Comparison of ENCODE assay signal across 1 cellular context in the genomic region with DNA sequence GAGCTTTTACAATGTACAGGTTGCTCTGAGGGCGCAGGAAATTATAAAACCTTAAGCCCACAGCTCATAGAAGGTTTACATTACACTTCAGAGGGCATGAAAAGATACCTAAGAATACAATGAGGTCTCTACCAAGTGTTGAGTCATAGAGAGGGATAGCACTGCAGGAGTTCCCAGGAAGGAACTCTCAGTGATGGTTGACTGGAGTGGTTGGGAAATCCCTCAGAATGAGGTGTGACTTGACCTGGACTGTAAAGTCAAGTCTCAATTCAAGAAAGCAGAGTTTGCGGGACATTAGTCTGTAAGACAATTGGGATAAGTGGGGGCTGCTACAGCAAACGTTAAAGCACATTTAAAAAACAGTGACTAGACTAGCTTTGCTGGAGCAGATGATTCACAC.
TF ChIP-seq lines count a peak whose summit lies in the region.

No MANE protein-coding gene starts in this region.

TF ChIP-seq in SK-N-SH, 30 proteins besides CTCF, POLR2A, EP300 and RAD21 (continued from another document):
- TF ChIP-seq, protein P1, sequence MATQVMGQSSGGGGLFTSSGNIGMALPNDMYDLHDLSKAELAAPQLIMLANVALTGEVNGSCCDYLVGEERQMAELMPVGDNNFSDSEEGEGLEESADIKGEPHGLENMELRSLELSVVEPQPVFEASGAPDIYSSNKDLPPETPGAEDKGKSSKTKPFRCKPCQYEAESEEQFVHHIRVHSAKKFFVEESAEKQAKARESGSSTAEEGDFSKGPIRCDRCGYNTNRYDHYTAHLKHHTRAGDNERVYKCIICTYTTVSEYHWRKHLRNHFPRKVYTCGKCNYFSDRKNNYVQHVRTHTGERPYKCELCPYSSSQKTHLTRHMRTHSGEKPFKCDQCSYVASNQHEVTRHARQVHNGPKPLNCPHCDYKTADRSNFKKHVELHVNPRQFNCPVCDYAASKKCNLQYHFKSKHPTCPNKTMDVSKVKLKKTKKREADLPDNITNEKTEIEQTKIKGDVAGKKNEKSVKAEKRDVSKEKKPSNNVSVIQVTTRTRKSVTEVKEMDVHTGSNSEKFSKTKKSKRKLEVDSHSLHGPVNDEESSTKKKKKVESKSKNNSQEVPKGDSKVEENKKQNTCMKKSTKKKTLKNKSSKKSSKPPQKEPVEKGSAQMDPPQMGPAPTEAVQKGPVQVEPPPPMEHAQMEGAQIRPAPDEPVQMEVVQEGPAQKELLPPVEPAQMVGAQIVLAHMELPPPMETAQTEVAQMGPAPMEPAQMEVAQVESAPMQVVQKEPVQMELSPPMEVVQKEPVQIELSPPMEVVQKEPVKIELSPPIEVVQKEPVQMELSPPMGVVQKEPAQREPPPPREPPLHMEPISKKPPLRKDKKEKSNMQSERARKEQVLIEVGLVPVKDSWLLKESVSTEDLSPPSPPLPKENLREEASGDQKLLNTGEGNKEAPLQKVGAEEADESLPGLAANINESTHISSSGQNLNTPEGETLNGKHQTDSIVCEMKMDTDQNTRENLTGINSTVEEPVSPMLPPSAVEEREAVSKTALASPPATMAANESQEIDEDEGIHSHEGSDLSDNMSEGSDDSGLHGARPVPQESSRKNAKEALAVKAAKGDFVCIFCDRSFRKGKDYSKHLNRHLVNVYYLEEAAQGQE (IDR thresholded peaks at IDR 0.05; ENCODE audit: low read depth, low read length), result no peak
- no peak for TF ChIP-seq FOSL2 (IDR thresholded peaks at IDR 0.05; ENCODE audit: borderline replicate concordance, low read depth)
- no peak for TF ChIP-seq RXRA (IDR thresholded peaks at IDR 0.05; ENCODE audit: borderline replicate concordance, low read depth)
- no peak for TF ChIP-seq JUND (IDR thresholded peaks at IDR 0.05)
- TF ChIP-seq TEAD4 (IDR thresholded peaks at IDR 0.05; ENCODE audit: borderline replicate concordance, insufficient read depth), result no peak
- TF ChIP-seq TAF1 (IDR thresholded peaks at IDR 0.05; ENCODE audit: borderline replicate concordance, low read depth, low read length), result no peak
- TF ChIP-seq GABPA (IDR thresholded peaks at IDR 0.05; ENCODE audit: low read depth), result no peak
- TF ChIP-seq RFX5 (IDR thresholded peaks at IDR 0.05; ENCODE audit: low read length), result no peak
- TF ChIP-seq MEF2A (IDR thresholded peaks at IDR 0.05; ENCODE audit: borderline replicate concordance, low read depth), result no peak
- TF ChIP-seq USF1 (IDR thresholded peaks at IDR 0.05; ENCODE audit: borderline replicate concordance, low read depth), result no peak
TF ChIP-seq in SK-N-SH: peak in this region for 0.
